In genomic region chr4:145797278-145797677, GRCh38 we compare ENCODE assay signal across 24 cellular contexts.
DNase-seq lines count a peak whose midpoint lies in the region; ATAC-seq and TF ChIP-seq lines count a peak whose summit lies in the region.
"Had no signal": no experiment of that assay in that cellular context is flagged by ENCODE, and none has a peak within 500 bp of the region (broad histone marks: within the 10 kb centered on the region; RNA-seq: fewer than 3 reads in every experiment).

No MANE protein-coding gene starts in this region.

- H3K9me2 ChIP-seq in PC-3 (replicated peaks; ENCODE audit: low read length) = no peaks in the 10 kb centered on the region

- H3K27ac ChIP-seq in PC-3 (ENCODE audit: low read length) = no peak overlapping the region
- H3K27ac ChIP-seq: BLaER1 treated with 17β-estradiol and CSF1 and Interleukin-3, amounts not matched to agents 10 nM and 100 nM had no signal

- H3K4me2 ChIP-seq in PC-3 (ENCODE audit: low read length) = no peak overlapping the region
- H3K4me2 ChIP-seq: BLaER1 treated with 17β-estradiol and CSF1 and Interleukin-3, amounts not matched to agents 10 nM and 100 nM had no signal

- H3K4me3 Mint-ChIP-seq in neural crest cell = no peak overlapping the region
- no peak overlapping the region for H3K4me3 Mint-ChIP-seq in CD14-positive monocyte
- H3K4me3 Mint-ChIP-seq: CD8-positive, alpha-beta memory T cell had no signal

- peak; percentile 3 to 57 for DNase-seq in NCI-H524 (lab: John Stamatoyannopoulos, UW)
- DNase-seq in NCI-H524 treated with DMSO at 0.1 percent for 48 hours (lab: John Stamatoyannopoulos, UW) = no peak
- peak; percentile 32 for DNase-seq in NCI-H2196 (lab: John Stamatoyannopoulos, UW; ENCODE audit: unreplicated experiment)
- no peak for DNase-seq in PC-3
- DNase-seq in neural crest cell (ENCODE audit: low read depth, low spot score) = no peak
- DNase-seq in CD14-positive monocyte (ENCODE audit: low spot score) = no peak
- DNase-seq in stimulated activated naive CD4-positive, alpha-beta T cell treated with Interleukin-2 at 50 U/mL for 16 hours (lab: John Stamatoyannopoulos, UW) = no peak
- DNase-seq: 8988T; Calu3; CD8-positive, alpha-beta memory T cell; EL; GF-D8; MG63; NCI-H1417; NCI-H1694 treated with DMSO at 0.1 percent for 48 hours; NCI-H2081 treated with DMSO at 0.1 percent for 48 hours; NCI-H2171 treated with DMSO at 0.1 percent for 48 hours; NCI-H446 treated with DMSO at 0.1 percent for 48 hours; NCI-H82; OCI-M1; Right ventricle myocardium superior had no signal

- H3K27me3 ChIP-seq in PC-3 (ENCODE audit: low read length) = no peaks in the 10 kb centered on the region
- H3K27me3 ChIP-seq: BLaER1 treated with 17β-estradiol and CSF1 and Interleukin-3, amounts not matched to agents 10 nM and 100 nM; MG63 had no signal

- no TSS peak for BruUV-seq in PC-3 (replicated peaks; lab: Mats Ljungman, UMichigan)

- CTCF ChIA-PET in PC-3 (lab: Charles Lee) = no interaction called here

- H3K9ac ChIP-seq in PC-3 (ENCODE audit: low read length) = no peak overlapping the region
- H3K9ac ChIP-seq: BLaER1 treated with 17β-estradiol and CSF1 and Interleukin-3, amounts not matched to agents 10 nM and 100 nM had no signal

- POLR2A ChIA-PET in PC-3 (lab: Charles Lee; ENCODE audit: unreplicated experiment) = no interaction called here

- no peaks in the 10 kb centered on the region for H3K36me3 ChIP-seq in PC-3 (ENCODE audit: low read depth, low read length)
- H3K36me3 ChIP-seq: MG63 had no signal

- H3K27me3 Mint-ChIP-seq in neural crest cell (ENCODE audit: low read depth) (no peaks in the 10 kb centered on the region), CD14-positive monocyte (ENCODE audit: low read depth in 3 of 3) (peaks cover 0 to 4% (median 0%) of the 10 kb centered on the region in 3 donors)
- H3K27me3 Mint-ChIP-seq: CD8-positive, alpha-beta memory T cell had no signal

- H3K4me1 ChIP-seq in PC-3 (ENCODE audit: insufficient read depth, low read length) = no peaks in the 10 kb centered on the region

- no peak overlapping the region for H3K4me3 ChIP-seq in PC-3 (ENCODE audit: low read length)
- H3K4me3 ChIP-seq: BLaER1 treated with 17β-estradiol and CSF1 and Interleukin-3, amounts not matched to agents 10 nM and 100 nM; K562; MG63 had no signal

- intact Hi-C loops in PC-3 (cut with micrococcal nuclease) (no loop called here), CD14-positive monocyte (cut with micrococcal nuclease) (no loop called here)

- peak overlapping the region; percentile 12 for H3K27ac Mint-ChIP-seq in neural crest cell (ENCODE audit: unreplicated experiment)
- no peak overlapping the region for H3K27ac Mint-ChIP-seq in CD14-positive monocyte
- H3K27ac Mint-ChIP-seq: CD8-positive, alpha-beta memory T cell had no signal

- H3K4me1 Mint-ChIP-seq in neural crest cell (peaks cover 9% of the 10 kb centered on the region), CD14-positive monocyte (peaks cover 33% of the 10 kb centered on the region)

- ATAC-seq in PC-3 (0 out of 2 replicates have a peak, but pooled peaks have one; percentile 27), HG02678 (IDR thresholded peaks at IDR 0.05; ENCODE audit: unreplicated experiment) (no peak)
- ATAC-seq: K562 had no signal

- TF ChIP-seq CTCF in PC-3 (conservative IDR thresholded peaks at IDR 0.05; ENCODE audit: low read depth, low read length) = no peak
- TF ChIP-seq CTCF in neural crest cell (conservative IDR thresholded peaks at IDR 0.05) = no peak
- no peak for TF ChIP-seq CTCF in CD14-positive monocyte (IDR thresholded peaks at IDR 0.05)

- H3K79me2 ChIP-seq in PC-3 (ENCODE audit: low read length) = no peaks in the 10 kb centered on the region

- no peaks in the 10 kb centered on the region for H4K20me1 ChIP-seq in PC-3 (ENCODE audit: low read length)
- H4K20me1 ChIP-seq: BLaER1 treated with 17β-estradiol and CSF1 and Interleukin-3, amounts not matched to agents 10 nM and 100 nM had no signal

- no peaks in the 10 kb centered on the region for H3F3A ChIP-seq in PC-3 (ENCODE audit: low read length, unreplicated experiment)

- H3K9me3 ChIP-seq in PC-3 (ENCODE audit: low read length) = no peaks in the 10 kb centered on the region
- H3K9me3 ChIP-seq: BLaER1 treated with 17β-estradiol and CSF1 and Interleukin-3, amounts not matched to agents 10 nM and 100 nM; MG63 had no signal

- H3K36me3 Mint-ChIP-seq in neural crest cell (ENCODE audit: low read depth) = no peaks in the 10 kb centered on the region
- no peaks in the 10 kb centered on the region for H3K36me3 Mint-ChIP-seq in CD14-positive monocyte

- no peak overlapping the region for H2AFZ ChIP-seq in PC-3 (ENCODE audit: low read length)

- no peaks in the 10 kb centered on the region for H3K9me3 Mint-ChIP-seq in neural crest cell
- peaks cover 0 to 3% (median 0%) of the 10 kb centered on the region in 7 donors for H3K9me3 Mint-ChIP-seq in CD14-positive monocyte
- H3K9me3 Mint-ChIP-seq: CD8-positive, alpha-beta memory T cell had no signal

Comparison
In these comparisons a context has a peak if more than half of its experiments do, and no peak if none do; other contexts are left out.
1. DNase-seq: peak in NCI-H524 (2 of 2) and NCI-H2196 (single experiment); none in NCI-H524 treated with DMSO at 0.1 percent for 48 hours (single experiment), PC-3 (single experiment), neural crest cell (single experiment), CD14-positive monocyte (single experiment) and stimulated activated naive CD4-positive, alpha-beta T cell treated with Interleukin-2 at 50 U/mL for 16 hours (single experiment).